Comparison of ENCODE assay signal across 33 cellular contexts in the genomic region with DNA sequence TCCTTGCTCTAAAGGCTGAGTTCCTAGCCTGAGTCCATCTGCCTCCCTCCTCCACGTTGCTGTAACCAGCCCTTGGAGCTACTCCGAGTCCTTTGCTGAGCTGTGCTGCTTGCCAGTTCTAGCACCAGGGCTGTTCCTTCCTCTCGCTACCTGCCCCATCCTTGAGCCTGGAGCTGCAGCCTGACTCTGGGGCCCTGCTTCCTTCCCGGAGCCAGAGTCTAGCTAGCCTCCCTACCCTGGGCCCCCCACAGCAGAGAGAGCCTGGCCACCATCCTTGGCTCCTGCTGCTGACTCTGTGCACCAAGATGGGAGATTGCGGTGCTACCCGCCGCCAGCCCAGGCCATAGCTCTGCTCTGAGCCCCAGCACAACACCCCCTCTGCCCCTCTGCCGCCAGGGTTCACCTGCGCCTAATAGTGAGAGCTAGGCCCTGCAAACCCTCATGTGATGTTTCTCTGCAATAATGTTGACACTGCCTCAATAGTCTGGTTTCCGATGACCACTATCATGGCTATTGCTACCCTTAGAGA.
"Had no signal": no experiment of that assay in that cellular context is flagged by ENCODE, and none has a peak within 500 bp of the region (broad histone marks: within the 10 kb centered on the region; RNA-seq: fewer than 3 reads in every experiment).

No MANE protein-coding gene starts in this region.

- H3K27ac Mint-ChIP-seq: activated CD4-positive, alpha-beta memory T cell treated with anti-CD3 and anti-CD28 coated beads, Interleukin-2, amount 10 ng/mL, durations not matched to agents 7 days and 5 days; activated CD4-positive, alpha-beta T cell treated with anti-CD3 and anti-CD28 coated beads, Interleukin-2, amount 10 ng/mL, durations not matched to agents 7 days and 5 days; activated naive CD4-positive, alpha-beta T cell treated with anti-CD3 and anti-CD28 coated beads, Interleukin-2, amount 10 ng/mL, durations not matched to agents 7 days and 5 days; activated naive CD8-positive, alpha-beta T cell treated with anti-CD3 and anti-CD28 coated beads, Interleukin-2, amount 10 ng/mL, durations not matched to agents 7 days and 5 days; activated T-cell treated with anti-CD3 and anti-CD28 coated beads, Interleukin-2, amount 50 U/mL, for 24 hours; activated T-cell treated with anti-CD3 and anti-CD28 coated beads, Interleukin-2, amount 50 U/mL, for 72 hours; dendritic cell treated with granulocyte-macrophage colony-stimulating factor and Interleukin-4, amounts not matched to agents 40 ng/mL and 50 ng/mL, for 4 days; endodermal cell; WTC11 had no signal

- ATAC-seq: activated naive CD4-positive, alpha-beta T cell treated with anti-CD3 and anti-CD28 coated beads, Interleukin-2, amount 50 U/mL, for 72 hours; activated T-cell treated with anti-CD3 and anti-CD28 coated beads, Interleukin-2, amount 50 U/mL, for 72 hours; esophagus mucosa; foreskin keratinocyte; gastrocnemius medialis; WTC11 had no signal

- H3K9me3 ChIP-seq: ascending aorta, breast epithelium, colonic mucosa, gastrocnemius medialis had no signal

- H3K27me3 ChIP-seq: ascending aorta, breast epithelium, cardiac muscle cell, colonic mucosa, dorsolateral prefrontal cortex, foreskin keratinocyte, gastrocnemius medialis had no signal

- H3K4me1 ChIP-seq: ascending aorta, breast epithelium, colonic mucosa, foreskin keratinocyte, gastrocnemius medialis had no signal

- H3K4me1 Mint-ChIP-seq: activated CD4-positive, alpha-beta memory T cell treated with anti-CD3 and anti-CD28 coated beads, Interleukin-2, amount 10 ng/mL, durations not matched to agents 7 days and 5 days; activated CD4-positive, alpha-beta T cell treated with anti-CD3 and anti-CD28 coated beads, Interleukin-2, amount 10 ng/mL, durations not matched to agents 7 days and 5 days; activated naive CD4-positive, alpha-beta T cell treated with anti-CD3 and anti-CD28 coated beads, Interleukin-2, amount 10 ng/mL, durations not matched to agents 7 days and 5 days; activated naive CD8-positive, alpha-beta T cell treated with anti-CD3 and anti-CD28 coated beads, Interleukin-2, amount 10 ng/mL, durations not matched to agents 7 days and 5 days had no signal

- H3K36me3 ChIP-seq: ascending aorta, breast epithelium, cardiac muscle cell, colonic mucosa, gastrocnemius medialis had no signal

- DNase-seq: activated CD4-positive, alpha-beta memory T cell treated with anti-CD3 and anti-CD28 coated beads, Interleukin-2, amount 10 ng/mL, durations not matched to agents 7 days and 5 days; activated CD4-positive, alpha-beta T cell treated with anti-CD3 and anti-CD28 coated beads for 1 hour; activated CD4-positive, alpha-beta T cell treated with anti-CD3 and anti-CD28 coated beads for 4 hours; activated CD4-positive, alpha-beta T cell treated with anti-CD3 and anti-CD28 coated beads, Interleukin-2, amount 10 ng/mL, durations not matched to agents 7 days and 5 days; activated CD4-positive, alpha-beta T cell treated with anti-CD3 and anti-CD28 coated beads, Interleukin-2, amount 50 U/mL, for 4 hours; activated CD8-positive, alpha-beta memory T cell treated with anti-CD3 and anti-CD28 coated beads, Interleukin-2, amount 50 U/mL, for 48 hours; activated gamma-delta T cell; activated naive CD4-positive, alpha-beta T cell; activated naive CD4-positive, alpha-beta T cell treated with anti-CD3 and anti-CD28 coated beads, Interleukin-2, amount 10 ng/mL, durations not matched to agents 7 days and 5 days; activated naive CD8-positive, alpha-beta T cell treated with anti-CD3 and anti-CD28 coated beads, Interleukin-2, amount 10 ng/mL, durations not matched to agents 7 days and 5 days; activated T-cell treated with anti-CD3 and anti-CD28 coated beads for 4 hours; activated T-cell treated with anti-CD3 and anti-CD28 coated beads, Interleukin-2, amount 50 U/mL, for 24 hours; activated T-cell treated with anti-CD3 and anti-CD28 coated beads, Interleukin-2, amount 50 U/mL, for 72 hours; central memory CD4-positive, alpha-beta T cell; cerebellar nuclear complex; colonic mucosa; dorsolateral prefrontal cortex; effector memory CD4-positive, alpha-beta T cell; endodermal cell; foreskin keratinocyte; gastrocnemius medialis; glutamatergic neuron; T-helper 1 cell; T-helper 2 cell had no signal

- H3K4me3 ChIP-seq: ascending aorta, breast epithelium, cardiac muscle cell, colonic mucosa, dorsolateral prefrontal cortex, gastrocnemius medialis had no signal

- H3K4me3 Mint-ChIP-seq: activated CD4-positive, alpha-beta memory T cell treated with anti-CD3 and anti-CD28 coated beads, Interleukin-2, amount 10 ng/mL, durations not matched to agents 7 days and 5 days; activated CD4-positive, alpha-beta T cell treated with anti-CD3 and anti-CD28 coated beads, Interleukin-2, amount 10 ng/mL, durations not matched to agents 7 days and 5 days; activated naive CD4-positive, alpha-beta T cell treated with anti-CD3 and anti-CD28 coated beads, Interleukin-2, amount 10 ng/mL, durations not matched to agents 7 days and 5 days; activated naive CD8-positive, alpha-beta T cell treated with anti-CD3 and anti-CD28 coated beads, Interleukin-2, amount 10 ng/mL, durations not matched to agents 7 days and 5 days; activated T-cell treated with anti-CD3 and anti-CD28 coated beads, Interleukin-2, amount 50 U/mL, for 24 hours; activated T-cell treated with anti-CD3 and anti-CD28 coated beads, Interleukin-2, amount 50 U/mL, for 72 hours; brain; dendritic cell treated with granulocyte-macrophage colony-stimulating factor and Interleukin-4, amounts not matched to agents 40 ng/mL and 50 ng/mL, for 4 days; endodermal cell; WTC11 had no signal

- H3K36me3 Mint-ChIP-seq: activated naive CD4-positive, alpha-beta T cell treated with anti-CD3 and anti-CD28 coated beads, Interleukin-2, amount 10 ng/mL, durations not matched to agents 7 days and 5 days; activated naive CD4-positive, alpha-beta T cell treated with anti-CD3 and anti-CD28 coated beads, Interleukin-2, amount 50 U/mL, for 72 hours; activated naive CD8-positive, alpha-beta T cell treated with anti-CD3 and anti-CD28 coated beads, Interleukin-2, amount 10 ng/mL, durations not matched to agents 7 days and 5 days; brain; WTC11 had no signal

- H3K27me3 Mint-ChIP-seq: activated CD4-positive, alpha-beta memory T cell treated with anti-CD3 and anti-CD28 coated beads, Interleukin-2, amount 10 ng/mL, durations not matched to agents 7 days and 5 days; activated CD4-positive, alpha-beta T cell treated with anti-CD3 and anti-CD28 coated beads, Interleukin-2, amount 10 ng/mL, durations not matched to agents 7 days and 5 days; activated naive CD8-positive, alpha-beta T cell treated with anti-CD3 and anti-CD28 coated beads, Interleukin-2, amount 10 ng/mL, durations not matched to agents 7 days and 5 days; dendritic cell treated with granulocyte-macrophage colony-stimulating factor and Interleukin-4, amounts not matched to agents 40 ng/mL and 50 ng/mL, for 4 days had no signal

- H3K27ac ChIP-seq: ascending aorta, breast epithelium, cardiac muscle cell, colonic mucosa, dorsolateral prefrontal cortex, foreskin keratinocyte, gastrocnemius medialis, VCaP had no signal
